27 cellular contexts compared by ENCODE assay signal in the genomic region with DNA sequence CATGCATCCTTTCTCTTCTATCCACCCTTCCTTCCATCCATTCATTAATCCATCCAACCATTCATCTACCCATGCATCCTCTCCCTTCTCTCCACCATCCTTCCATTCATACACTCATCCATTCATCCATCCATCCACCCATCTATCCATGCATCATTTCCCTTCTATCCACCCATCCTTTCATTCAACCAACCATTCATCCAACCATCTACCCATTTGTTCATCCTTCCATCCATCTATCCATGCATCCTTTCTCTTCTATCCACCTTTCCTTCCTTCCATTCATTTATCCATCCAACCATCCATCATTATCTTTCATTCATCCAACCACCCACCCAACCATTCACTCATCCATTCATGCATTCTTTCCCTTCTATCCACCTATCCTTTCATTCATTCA.
"Had no signal": no experiment of that assay in that cellular context is flagged by ENCODE, and none has a peak within 500 bp of the region (broad histone marks: within the 10 kb centered on the region; RNA-seq: fewer than 3 reads in every experiment).

No MANE protein-coding gene starts in this region.

- H3K27ac ChIP-seq: stomach, suprapubic skin, testis, thoracic aorta, thyroid gland, tibial artery, tibial nerve, transverse colon, upper lobe of left lung, upper lobe of right lung, uterus, vagina had no signal

- FAIRE-seq: urothelium cell line had no signal

- DNase-seq: stimulated activated CD4-positive, alpha-beta T cell treated with anti-CD3 and anti-CD28 coated beads, Interleukin-2, amount 100 ng/mL, for 48 hours; stimulated activated CD4-positive, alpha-beta T cell treated with anti-CD3 and anti-CD28 coated beads, Interleukin-4, amount 100 ng/mL, for 1 hour; stimulated activated CD4-positive, alpha-beta T cell treated with anti-CD3 and anti-CD28 coated beads, Interleukin-4, amount 100 ng/mL, for 24 hours; stimulated activated CD4-positive, alpha-beta T cell treated with anti-CD3 and anti-CD28 coated beads, Interleukin-4, amount 100 ng/mL, for 4 hours; stimulated activated CD8-positive, alpha-beta memory T cell treated with anti-CD3 and anti-CD28 coated beads, Interleukin-4, amount 100 ng/mL, for 48 hours; stimulated activated naive B cell treated with anti-CD40 and anti-IgM and Interleukin-4, amounts not matched to agents 10 μg/mL and 1 μg/mL and 100 μg/mL, for 72 hours; stimulated activated naive CD4-positive, alpha-beta T cell; stimulated activated naive CD4-positive, alpha-beta T cell treated with Interleukin-2 at 50 U/mL for 16 hours; stimulated activated naive CD8-positive, alpha-beta T cell treated with anti-CD3 and anti-CD28 coated beads, Interleukin-15, amount 100 ng/mL, for 72 hours; stimulated activated naive CD8-positive, alpha-beta T cell treated with anti-CD3 and anti-CD28 coated beads, Interleukin-15, Interleukin-2, amounts not matched to agents 100 U/mL and 50 U/mL, for 24 hours; stomach; substantia nigra; testis; thyroid gland; tibial artery; transverse colon; trophoblast cell; upper lobe of left lung; uterus had no signal

- ATAC-seq: stimulated activated effector memory CD8-positive, alpha-beta T cell treated with anti-CD3 and anti-CD28 coated beads, Interleukin-12 subunit alpha, Interleukin-12 subunit beta, amount 100 ng/mL, for 72 hours; stimulated activated memory B cell treated with anti-CD40 and anti-IgM and Interleukin-4, amounts not matched to agents 10 μg/mL and 1 μg/mL and 100 μg/mL, for 72 hours; stimulated activated naive B cell treated with anti-CD40 and anti-IgM and Interleukin-4, amounts not matched to agents 10 μg/mL and 1 μg/mL and 100 μg/mL, for 72 hours; stimulated activated naive CD8-positive, alpha-beta T cell treated with anti-CD3 and anti-CD28 coated beads, Interleukin-15, amount 100 ng/mL, for 72 hours; stimulated activated naive CD8-positive, alpha-beta T cell treated with anti-CD3 and anti-CD28 coated beads, Interleukin-15, Interleukin-2, amounts not matched to agents 100 U/mL and 50 U/mL, for 24 hours; upper lobe of right lung had no signal

- H3K27me3 ChIP-seq: suprapubic skin, testis, thyroid gland, tibial artery, tibial nerve, transverse colon, upper lobe of left lung, upper lobe of right lung, uterus, vagina had no signal

- H3K36me3 ChIP-seq: stomach, suprapubic skin, thoracic aorta, thyroid gland, tibial artery, tibial nerve, transverse colon, upper lobe of left lung, upper lobe of right lung, uterus, vagina had no signal

- H3K4me3 ChIP-seq: stomach, suprapubic skin, testis, thoracic aorta, thyroid gland, tibial artery, tibial nerve, transverse colon, upper lobe of left lung, upper lobe of right lung, uterus, vagina had no signal

- H3K4me1 ChIP-seq: stomach, suprapubic skin, testis, thyroid gland, tibial artery, tibial nerve, transverse colon, upper lobe of left lung, upper lobe of right lung, uterus, vagina had no signal

- H3K9me3 ChIP-seq: stomach, suprapubic skin, testis, thoracic aorta, thyroid gland, transverse colon, upper lobe of left lung, upper lobe of right lung, uterus, vagina had no signal
